14 cellular contexts compared by ENCODE assay signal in genomic region chr15:49163678-49164077, GRCh38. TPM values are rescaled to one million over a fixed set of nuclear protein-coding genes. Genes with fewer than 3 reads are reported as not detected.
DNase-seq lines count a peak whose midpoint lies in the region; ATAC-seq and TF ChIP-seq lines count a peak whose summit lies in the region.
"Had no signal": no experiment of that assay in that cellular context is flagged by ENCODE, and none has a peak within 500 bp of the region (broad histone marks: within the 10 kb centered on the region; RNA-seq: fewer than 3 reads in every experiment).

No MANE protein-coding gene starts in this region.

- H4K20me1 ChIP-seq in IMR-90 (ENCODE audit: insufficient read depth, low read length): 0 out of 2 replicates have a peak, but pooled peaks cover 2% of the 10 kb centered on the region

- CTCF ChIA-PET in IMR-90 (lab: Yijun Ruan, JAX) (no interaction called here), RWPE1 (lab: Yijun Ruan, JAX) (interaction anchor here (0.6 kb wide), 1 partner anchor 26 kb away, joined by 5 read pairs; no protein-coding TSS in a partner anchor), WTC11 (lab: Charles Lee) (no interaction called here)

- dilution Hi-C loops in IMR-90 (cut with HindIII; ENCODE audit: low sequenced_read_pairs, unreplicated experiment): no loop called here

- POLR2A ChIA-PET in IMR-90 (lab: Charles Lee; ENCODE audit: unreplicated experiment) (no interaction called here), RWPE1 (lab: Yijun Ruan, JAX; ENCODE audit: low non-redundant PET) (no interaction called here), WTC11 (lab: Charles Lee) (no interaction called here)

- peaks cover 3% of the 10 kb centered on the region; the same call in 1 of the 2 replicates for H3K9me1 ChIP-seq in IMR-90 (ENCODE audit: insufficient read depth, low read length)

- no peak overlapping the region for H2BK15ac ChIP-seq in IMR-90 (ENCODE audit: low read depth, low read length)

- TF ChIP-seq POLR2A in IMR-90 (IDR thresholded peaks at IDR 0.05; ENCODE audit: low read depth, low read length): no peak

- intact Hi-C loops in IMR-90 (cut with micrococcal nuclease): loop anchor here (5.0 kb wide), 1 partner anchor 34 kb away; no protein-coding TSS in a partner anchor

- H3K4me2 ChIP-seq in IMR-90 (ENCODE audit: low read depth, low read length): no peak overlapping the region
- H3K4me2 ChIP-seq: A549 had no signal

- H3K27me3 Mint-ChIP-seq in WTC11 (ENCODE audit: low read depth): no peaks in the 10 kb centered on the region
- H3K27me3 Mint-ChIP-seq: CD4-positive, alpha-beta memory T cell had no signal

- no peaks in the 10 kb centered on the region for H3K36me3 Mint-ChIP-seq in WTC11

- no TSS peak for BruUV-seq in IMR-90 (replicated peaks; lab: Mats Ljungman, UMichigan)

- no peaks in the 10 kb centered on the region for H3K4me1 Mint-ChIP-seq in WTC11

- H3K27ac Mint-ChIP-seq in WTC11: no peak overlapping the region
- H3K27ac Mint-ChIP-seq: HFFc6 had no signal

- H4K8ac ChIP-seq in IMR-90 (ENCODE audit: low read depth in 2 of 2, low read length in 2 of 2): no peak overlapping the region

- H2AK9ac ChIP-seq in IMR-90 (replicated peaks; ENCODE audit: low read depth, low read length, poor library complexity): no peak overlapping the region

- H3K36me3 ChIP-seq in IMR-90 (ENCODE audit: control insufficient read depth, insufficient read depth, low read length): peaks cover 5% of the 10 kb centered on the region
- H3K36me3 ChIP-seq: BE2C had no signal

- H4K5ac ChIP-seq in IMR-90 (ENCODE audit: low read depth, low read length): no peak overlapping the region

- no peak for TF ChIP-seq RAD21 in IMR-90 (IDR thresholded peaks at IDR 0.05; ENCODE audit: low read length)

- H3K23ac ChIP-seq in IMR-90 (ENCODE audit: low read depth, low read length): no peak overlapping the region

- no peaks in the 10 kb centered on the region for H3K4me1 ChIP-seq in IMR-90 (ENCODE audit: control insufficient read depth, insufficient read depth, low read length)
- H3K4me1 ChIP-seq: A549, BE2C had no signal

- no peaks in the 10 kb centered on the region for H3K27me3 ChIP-seq in IMR-90 (ENCODE audit: control insufficient read depth, insufficient read depth, low read length)
- H3K27me3 ChIP-seq: BE2C had no signal

- H3K27ac ChIP-seq in IMR-90 (ENCODE audit: insufficient read depth, low read length) (no peak overlapping the region), RWPE1 (no peak overlapping the region), epithelial cell of prostate (no peak overlapping the region)
- H3K27ac ChIP-seq: A549, C4-2B had no signal

- H4K91ac ChIP-seq in IMR-90 (ENCODE audit: insufficient read depth, low read depth, low read length): no peak overlapping the region

- no peak overlapping the region for H3K4me3 ChIP-seq in IMR-90 (ENCODE audit: insufficient read depth, low read depth, low read length)
- H3K4me3 ChIP-seq: A549 had no signal

- no peak overlapping the region for H2AFZ ChIP-seq in IMR-90 (replicated peaks; ENCODE audit: low read length, poor library complexity)

- no peak overlapping the region for H3K56ac ChIP-seq in IMR-90 (ENCODE audit: extremely low read depth, insufficient read depth, low read length)

- H3K9me3 Mint-ChIP-seq in WTC11: no peaks in the 10 kb centered on the region
- H3K9me3 Mint-ChIP-seq: CD4-positive, alpha-beta memory T cell; HFFc6 had no signal

- no CpG with 5 or more reads among the region's 1 CpG for WGBS in IMR-90 (ENCODE audit: extremely low coverage in 2 of 2, insufficient read length in 1 of 2), 2 experiments

- no peak overlapping the region for H3K18ac ChIP-seq in IMR-90 (ENCODE audit: low read depth, low read length)

- H3K4ac ChIP-seq in IMR-90 (ENCODE audit: low read depth, low read length): no peak overlapping the region

- no peak overlapping the region for H3K14ac ChIP-seq in IMR-90 (replicated peaks; ENCODE audit: low read depth, low read length)

- H2BK120ac ChIP-seq in IMR-90 (ENCODE audit: low read depth, low read length): no peak overlapping the region

- peaks cover 11 to 12% of the 10 kb centered on the region in 2 experiments for H3K79me1 ChIP-seq in IMR-90 (ENCODE audit: low read depth in 1 of 2, low read length in 2 of 2)

- ATAC-seq in IMR-90 (ENCODE audit: low read depth) (no peak; the same call in 1 of the 2 replicates), GM18907 (IDR thresholded peaks at IDR 0.05; ENCODE audit: unreplicated experiment) (no peak), WTC11 (no peak)
- ATAC-seq: A549, HepG2 had no signal

- H2BK5ac ChIP-seq in IMR-90 (ENCODE audit: low read depth, low read length, poor library complexity, severe bottlenecking): no peak overlapping the region

- TF ChIP-seq CTCF in IMR-90 (conservative IDR thresholded peaks at IDR 0.05; ENCODE audit: low read depth, low read length) (no peak), RWPE1 (conservative IDR thresholded peaks at IDR 0.05; ENCODE audit: low read depth) (no peak), WTC11 (IDR thresholded peaks at IDR 0.05) (no peak)

- H2AK5ac ChIP-seq in IMR-90 (ENCODE audit: low read depth, low read length): no peak overlapping the region

- H2BK20ac ChIP-seq in IMR-90 (ENCODE audit: low read depth, low read length): no peak overlapping the region

- no peak overlapping the region for H3K9ac ChIP-seq in IMR-90 (ENCODE audit: low read depth, low read length)

- DNase-seq in IMR-90 (peak; percentile 53), RWPE1 (ENCODE audit: low spot score) (peak; percentile 43), epithelial cell of prostate (ENCODE audit: low read depth, low spot score) (peak; percentile 16), WTC11 (ENCODE audit: low spot score) (no peak), G401 (ENCODE audit: low spot score) (no peak)
- DNase-seq: BE2C; CD4-positive, alpha-beta memory T cell; DMS153; HCEC 1CT; HFFc6 had no signal

- in situ Hi-C loops in IMR-90 (cut with MboI; ENCODE audit: low sequenced_read_pairs): no loop called here
- in situ Hi-C loops in G401 (cut with HindIII; ENCODE audit: low sequenced_read_pairs): no loop called here

- H3K9me3 ChIP-seq in IMR-90 (ENCODE audit: control insufficient read depth, insufficient read depth, low read length): no peaks in the 10 kb centered on the region
- H3K9me3 ChIP-seq: A549, BE2C had no signal

- no peak overlapping the region for H3K4me3 Mint-ChIP-seq in WTC11
- H3K4me3 Mint-ChIP-seq: CD4-positive, alpha-beta memory T cell; HFFc6 had no signal

TF ChIP-seq in IMR-90, 13 proteins besides CTCF, POLR2A, EP300 and RAD21:
- no peak for TF ChIP-seq RCOR1 (IDR thresholded peaks at IDR 0.05; ENCODE audit: insufficient replicate concordance, low read length)
- TF ChIP-seq CEBPB (IDR thresholded peaks at IDR 0.05; ENCODE audit: low read depth, low read length): no peak
- TF ChIP-seq MXI1 (IDR thresholded peaks at IDR 0.05; ENCODE audit: borderline replicate concordance, low read depth, low read length): no peak
- no peak for TF ChIP-seq NFE2L2 (IDR thresholded peaks at IDR 0.05; ENCODE audit: low read depth, low read length)
- no peak for TF ChIP-seq ELK1 (IDR thresholded peaks at IDR 0.05; ENCODE audit: borderline replicate concordance, low read depth, low read length)

TF ChIP-seq in WTC11, 78 proteins besides CTCF, POLR2A, EP300 and RAD21 (continues in another document):
- no peak for TF ChIP-seq ZBTB21 (CRISPR knock-in tag; IDR thresholded peaks at IDR 0.05; ENCODE audit: borderline replicate concordance)
- TF ChIP-seq FOXP1 (CRISPR knock-in tag; IDR thresholded peaks at IDR 0.05; ENCODE audit: borderline replicate concordance): no peak
- no peak for TF ChIP-seq PRDM15 (CRISPR knock-in tag; IDR thresholded peaks at IDR 0.05)
- TF ChIP-seq SP1 (CRISPR knock-in tag; conservative IDR thresholded peaks at IDR 0.05): no peak

RNA-seq across cellular contexts. Expression of gene GALK2, which starts 6.4 kb away (rescaled TPM):
- 51.4 and 63.6 TPM in 2 replicates for total RNA-seq in IMR-90 (2012; rRNA removed)
- 23.9 and 27.0 TPM in 2 replicates for polyA plus RNA-seq in IMR-90 (2012; rRNA removed)
- 11.3 and 15.1 TPM in 2 replicates for polyA plus RNA-seq in IMR-90 (2012; cell fraction: cytosol; rRNA removed)
- polyA plus RNA-seq in IMR-90 (2012; cell fraction: nucleus; rRNA removed; ENCODE audit: low replicate concordance): 8.3 and 17.8 TPM in 2 replicates
- total RNA-seq in WTC11 (2021): 15.6 to 16.9 TPM (median 16.6 TPM) in 3 replicates
- total RNA-seq in G401 (2014; rRNA removed; shearing (Covaris generic)): 19.4 and 45.1 TPM in 2 replicates

RNA-seq across cellular contexts. Expression of gene COPS2, which starts 8.3 kb away (rescaled TPM):
- 75.6 and 103 TPM in 2 replicates for total RNA-seq in IMR-90 (2012; rRNA removed)
- polyA plus RNA-seq in IMR-90 (2012; rRNA removed): 39.6 and 54.6 TPM in 2 replicates
- polyA plus RNA-seq in IMR-90 (2012; cell fraction: cytosol; rRNA removed): 3.6 and 5.3 TPM in 2 replicates
- 1.1 and 16.9 TPM in 2 replicates for polyA plus RNA-seq in IMR-90 (2012; cell fraction: nucleus; rRNA removed; ENCODE audit: low replicate concordance)
- 61.4 to 68.6 TPM (median 64.6 TPM) in 3 replicates for total RNA-seq in WTC11 (2021)
- total RNA-seq in G401 (2014; rRNA removed; shearing (Covaris generic)): 127 and 223 TPM in 2 replicates

Comparison
In these comparisons a context has a peak if more than half of its experiments do, and no peak if none do; other contexts are left out.
1. DNase-seq: peak in IMR-90 (single experiment), RWPE1 (single experiment) and epithelial cell of prostate (single experiment); none in WTC11 (single experiment) and G401 (single experiment).